29 cellular contexts compared by ENCODE assay signal in the genomic region with DNA sequence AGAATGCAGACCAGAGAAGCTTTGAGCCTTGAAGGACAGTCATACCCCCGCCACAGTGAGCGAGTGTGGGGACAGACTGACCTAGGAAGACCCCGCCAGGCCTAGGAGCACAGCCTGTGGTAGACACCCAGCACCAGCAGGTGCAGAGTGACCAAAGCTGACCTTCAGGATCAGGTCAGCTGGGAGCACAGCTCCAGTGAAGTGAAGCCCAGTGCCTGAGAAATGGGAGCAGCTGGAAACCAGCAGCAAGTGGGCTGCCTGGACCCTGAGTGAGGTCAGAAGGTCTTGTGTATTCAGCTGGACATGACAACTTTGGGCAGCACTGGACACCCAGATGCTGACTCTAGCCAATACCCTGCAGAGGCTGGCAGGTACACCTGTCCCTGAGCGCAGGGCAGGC.
"Had no signal": no experiment of that assay in that cellular context is flagged by ENCODE, and none has a peak within 500 bp of the region (broad histone marks: within the 10 kb centered on the region; RNA-seq: fewer than 3 reads in every experiment).

No MANE protein-coding gene starts in this region.

- H3K27me3 ChIP-seq: brain microvascular endothelial cell, esophagus muscularis mucosa, foreskin keratinocyte had no signal

- H3K36me3 ChIP-seq: brain microvascular endothelial cell, esophagus muscularis mucosa, gastrocnemius medialis had no signal

- H3K27ac ChIP-seq: brain microvascular endothelial cell, esophagus muscularis mucosa, foreskin keratinocyte, gastrocnemius medialis had no signal

- ATAC-seq: activated CD4-positive, alpha-beta T cell treated with anti-CD3 and anti-CD28 coated beads for 36 hours; activated CD8-positive, alpha-beta T cell treated with anti-CD3 and anti-CD28 coated beads, Interleukin-2, amount 10 ng/mL, durations not matched to agents 7 days and 5 days; activated T-cell treated with anti-CD3 and anti-CD28 coated beads, Interleukin-2, amount 50 U/mL, for 4 hours; activated T-helper 17 cell treated with anti-CD3 and anti-CD28 coated beads, Interleukin-2, amount 50 U/mL, for 72 hours; effector memory CD8-positive, alpha-beta T cell; foreskin keratinocyte; gastrocnemius medialis had no signal

- DNase-seq: activated CD4-positive, alpha-beta memory T cell treated with anti-CD3 and anti-CD28 coated beads for 36 hours; activated CD4-positive, alpha-beta T cell treated with anti-CD3 and anti-CD28 coated beads for 36 hours; activated CD4-positive, alpha-beta T cell treated with anti-CD3 and anti-CD28 coated beads, Interleukin-2, amount 10 ng/mL, durations not matched to agents 24 days and 14 days; activated CD4-positive, CD25-positive, alpha-beta regulatory T cell; activated CD4-positive, CD25-positive, alpha-beta regulatory T cell treated with anti-CD3 and anti-CD28 coated beads, Interleukin-2, amount 50 U/mL, for 72 hours; activated CD8-positive, alpha-beta T cell treated with anti-CD3 and anti-CD28 coated beads, Interleukin-2, amount 10 ng/mL, durations not matched to agents 7 days and 5 days; activated effector memory CD4-positive, alpha-beta T cell treated with Interleukin-2 at 50 U/mL for 16 hours; activated gamma-delta T cell treated with Interleukin-2 at 50 U/mL for 16 hours; activated naive CD4-positive, alpha-beta T cell treated with anti-CD3 and anti-CD28 coated beads, Interleukin-2, amount 50 U/mL, for 16 hours; activated naive CD4-positive, alpha-beta T cell treated with Interleukin-2 at 50 U/mL for 16 hours; activated T-cell treated with anti-CD3 and anti-CD28 coated beads, Interleukin-2, amount 50 U/mL, for 4 hours; amniotic stem cell; anterior cingulate cortex; brain microvascular endothelial cell; caudate nucleus; cortex of kidney; dermis blood vessel endothelial cell; effector CD4-positive, alpha-beta T cell; effector memory CD8-positive, alpha-beta T cell; erythroblast; foreskin keratinocyte; gastrocnemius medialis; glutamatergic neuron; T-helper 2 cell had no signal

- H3K9me3 ChIP-seq: esophagus muscularis mucosa, gastrocnemius medialis had no signal

- FAIRE-seq: astrocyte, bronchial epithelial cell, colon had no signal

- H3K4me3 ChIP-seq: esophagus muscularis mucosa, gastrocnemius medialis had no signal

- H3K4me1 ChIP-seq: esophagus muscularis mucosa, foreskin keratinocyte, gastrocnemius medialis had no signal
